21 cellular contexts compared by ENCODE assay signal in the genomic region with DNA sequence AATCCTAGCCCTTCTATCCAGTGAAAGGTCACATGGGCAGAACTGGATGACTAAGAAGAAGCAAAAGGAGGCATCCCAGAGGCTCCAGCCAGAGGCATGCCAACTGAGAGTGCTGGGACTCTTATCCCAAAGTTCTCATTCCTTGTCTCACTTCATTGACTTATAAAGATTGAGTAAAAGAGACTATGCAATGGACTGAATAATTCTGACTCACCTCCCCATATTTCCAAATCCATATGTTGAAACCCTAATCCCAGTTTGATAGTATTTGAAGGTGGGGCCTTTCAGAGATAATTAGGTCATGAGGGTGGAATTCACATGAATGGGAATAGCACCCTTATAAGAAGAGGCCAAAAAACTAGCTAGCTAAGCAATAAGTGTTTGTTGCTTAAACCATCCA.
"Had no signal": no experiment of that assay in that cellular context is flagged by ENCODE, and none has a peak within 500 bp of the region (broad histone marks: within the 10 kb centered on the region; RNA-seq: fewer than 3 reads in every experiment).

No MANE protein-coding gene starts in this region.

- H3K4me1 ChIP-seq: left lung, neural progenitor cell, spleen, upper lobe of right lung had no signal

- H3K27me3 Mint-ChIP-seq: brain had no signal

- H3K27ac ChIP-seq: left lung, neural progenitor cell, spleen, thoracic aorta, upper lobe of right lung had no signal

- H3K36me3 Mint-ChIP-seq: activated naive CD4-positive, alpha-beta T cell treated with anti-CD3 and anti-CD28 coated beads, Interleukin-2, amount 50 U/mL, for 24 hours; brain; mesothelial cell of epicardium; naive thymus-derived CD8-positive, alpha-beta T cell; neural progenitor cell; WTC11 had no signal

- H3K27ac Mint-ChIP-seq: activated naive CD4-positive, alpha-beta T cell treated with anti-CD3 and anti-CD28 coated beads, Interleukin-2, amount 50 U/mL, for 24 hours; brain; naive thymus-derived CD8-positive, alpha-beta T cell; neural progenitor cell; T-helper 1 cell treated with Interleukin-12 subunit alpha and Interleukin-12 subunit beta and Interleukin-4 antibody, amounts not matched to agents 30 μg/mL and 1 μg/mL, for 36 hours; WTC11 had no signal

- H3K27me3 ChIP-seq: left lung, neural progenitor cell, spleen, upper lobe of right lung had no signal

- H3K4me1 Mint-ChIP-seq: activated naive CD4-positive, alpha-beta T cell treated with anti-CD3 and anti-CD28 coated beads, Interleukin-2, amount 50 U/mL, for 24 hours; naive thymus-derived CD8-positive, alpha-beta T cell; WTC11 had no signal

- H3K36me3 ChIP-seq: left lung, neural progenitor cell, spleen, thoracic aorta, upper lobe of right lung had no signal

- H3K4me3 Mint-ChIP-seq: activated naive CD4-positive, alpha-beta T cell treated with anti-CD3 and anti-CD28 coated beads, Interleukin-2, amount 50 U/mL, for 24 hours; brain; mesothelial cell of epicardium; naive thymus-derived CD8-positive, alpha-beta T cell; neural progenitor cell; T-helper 1 cell treated with Interleukin-12 subunit alpha and Interleukin-12 subunit beta and Interleukin-4 antibody, amounts not matched to agents 30 μg/mL and 1 μg/mL, for 36 hours; WTC11 had no signal

- H3K9me3 ChIP-seq: left lung, spleen, thoracic aorta, upper lobe of right lung had no signal

- ATAC-seq: left lung; naive thymus-derived CD8-positive, alpha-beta T cell; upper lobe of right lung; WTC11 had no signal

- DNase-seq: activated gamma-delta T cell treated with Interleukin-2 at 50 U/mL for 16 hours; activated T-cell treated with anti-CD3 and anti-CD28 coated beads, Interleukin-2, amount 50 U/mL, for 1 hour; aorta; central memory CD4-positive, alpha-beta T cell; dermis blood vessel endothelial cell; effector CD8-positive, alpha-beta T cell; left lung; naive thymus-derived CD8-positive, alpha-beta T cell; spleen; stimulated activated CD4-positive, alpha-beta T cell treated with anti-CD3 and anti-CD28 coated beads, Interleukin-4, amount 100 ng/mL, for 1 hour; stimulated activated naive CD4-positive, alpha-beta T cell; T1000; upper lobe of right lung had no signal

- H3K9me3 Mint-ChIP-seq: activated naive CD4-positive, alpha-beta T cell treated with anti-CD3 and anti-CD28 coated beads, Interleukin-2, amount 50 U/mL, for 24 hours; brain; naive thymus-derived CD8-positive, alpha-beta T cell; neural progenitor cell; T-helper 1 cell treated with Interleukin-12 subunit alpha and Interleukin-12 subunit beta and Interleukin-4 antibody, amounts not matched to agents 30 μg/mL and 1 μg/mL, for 36 hours; WTC11 had no signal

- H3K4me3 ChIP-seq: left lung, lung, neural progenitor cell, spleen, thoracic aorta, upper lobe of right lung had no signal
